Comparison of ENCODE assay signal across 2 cellular contexts in the genomic region with DNA sequence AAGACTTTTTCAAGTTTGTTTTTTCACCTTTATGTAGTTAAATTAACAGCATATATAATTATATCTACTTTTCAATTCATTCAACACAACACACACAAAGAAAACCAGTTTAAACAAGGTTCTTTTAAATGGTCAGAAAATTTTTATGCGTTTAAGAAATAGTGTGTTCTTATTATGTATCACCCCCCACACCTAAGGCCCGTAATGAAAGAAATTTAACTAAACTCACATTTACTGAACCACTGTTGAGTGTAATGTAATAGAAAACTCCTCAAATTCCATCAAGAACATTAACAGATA.
TF ChIP-seq lines count a peak whose summit lies in the region.

No MANE protein-coding gene starts in this region.

TF ChIP-seq in GM12878, 131 proteins besides CTCF, POLR2A, EP300 and RAD21:
- TF ChIP-seq EGR1 (IDR thresholded peaks at IDR 0.05; ENCODE audit: borderline replicate concordance in 1 of 2, low read depth in 2 of 2, low read length in 2 of 2) (no peak), SUZ12 (IDR thresholded peaks at IDR 0.05; ENCODE audit: unreplicated experiment) (no peak), BHLHE40 (IDR thresholded peaks at IDR 0.05; ENCODE audit: borderline replicate concordance in 1 of 2, low read depth in 2 of 2, low read length in 1 of 2) (no peak), ZNF274 (IDR thresholded peaks at IDR 0.05; ENCODE audit: insufficient read depth, insufficient read length) (no peak)

TF ChIP-seq in neural cell, 6 proteins besides CTCF, POLR2A, EP300 and RAD21 (continued from another document):
- TF ChIP-seq, protein P1, sequence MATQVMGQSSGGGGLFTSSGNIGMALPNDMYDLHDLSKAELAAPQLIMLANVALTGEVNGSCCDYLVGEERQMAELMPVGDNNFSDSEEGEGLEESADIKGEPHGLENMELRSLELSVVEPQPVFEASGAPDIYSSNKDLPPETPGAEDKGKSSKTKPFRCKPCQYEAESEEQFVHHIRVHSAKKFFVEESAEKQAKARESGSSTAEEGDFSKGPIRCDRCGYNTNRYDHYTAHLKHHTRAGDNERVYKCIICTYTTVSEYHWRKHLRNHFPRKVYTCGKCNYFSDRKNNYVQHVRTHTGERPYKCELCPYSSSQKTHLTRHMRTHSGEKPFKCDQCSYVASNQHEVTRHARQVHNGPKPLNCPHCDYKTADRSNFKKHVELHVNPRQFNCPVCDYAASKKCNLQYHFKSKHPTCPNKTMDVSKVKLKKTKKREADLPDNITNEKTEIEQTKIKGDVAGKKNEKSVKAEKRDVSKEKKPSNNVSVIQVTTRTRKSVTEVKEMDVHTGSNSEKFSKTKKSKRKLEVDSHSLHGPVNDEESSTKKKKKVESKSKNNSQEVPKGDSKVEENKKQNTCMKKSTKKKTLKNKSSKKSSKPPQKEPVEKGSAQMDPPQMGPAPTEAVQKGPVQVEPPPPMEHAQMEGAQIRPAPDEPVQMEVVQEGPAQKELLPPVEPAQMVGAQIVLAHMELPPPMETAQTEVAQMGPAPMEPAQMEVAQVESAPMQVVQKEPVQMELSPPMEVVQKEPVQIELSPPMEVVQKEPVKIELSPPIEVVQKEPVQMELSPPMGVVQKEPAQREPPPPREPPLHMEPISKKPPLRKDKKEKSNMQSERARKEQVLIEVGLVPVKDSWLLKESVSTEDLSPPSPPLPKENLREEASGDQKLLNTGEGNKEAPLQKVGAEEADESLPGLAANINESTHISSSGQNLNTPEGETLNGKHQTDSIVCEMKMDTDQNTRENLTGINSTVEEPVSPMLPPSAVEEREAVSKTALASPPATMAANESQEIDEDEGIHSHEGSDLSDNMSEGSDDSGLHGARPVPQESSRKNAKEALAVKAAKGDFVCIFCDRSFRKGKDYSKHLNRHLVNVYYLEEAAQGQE (IDR thresholded peaks at IDR 0.05; ENCODE audit: borderline replicate concordance) = no peak
- TF ChIP-seq MXI1 (conservative IDR thresholded peaks at IDR 0.05; ENCODE audit: poor library complexity, severe bottlenecking) (no peak), POLR2AphosphoS5 (IDR thresholded peaks at IDR 0.05) (no peak), SMC3 (conservative IDR thresholded peaks at IDR 0.05; ENCODE audit: poor library complexity) (no peak), EZH2 (IDR thresholded peaks at IDR 0.05; ENCODE audit: borderline replicate concordance, insufficient read depth, low read length, poor library complexity, severe bottlenecking) (no peak)
TF ChIP-seq in neural cell: peak in this region for 0.
